ENCODE assay signal across 16 cellular contexts in the genomic region with DNA sequence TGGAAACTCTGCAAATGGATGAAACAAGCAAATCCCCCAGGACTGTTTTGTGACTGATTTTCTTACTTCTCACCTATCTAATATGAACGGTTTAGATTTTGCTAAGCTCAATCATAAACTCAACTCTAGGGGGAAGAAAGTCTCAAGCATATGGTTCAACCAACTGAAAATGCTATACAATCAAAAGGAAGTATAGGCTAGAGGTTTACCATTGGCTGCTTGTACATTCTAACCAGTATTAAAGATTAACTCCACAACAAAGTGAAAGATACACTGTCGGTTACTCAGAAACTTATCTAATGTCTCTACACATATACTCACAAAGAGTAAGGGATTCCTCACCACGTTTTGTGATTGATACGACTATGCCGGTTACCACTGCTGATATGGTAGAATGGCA.
DNase-seq lines count a peak whose midpoint lies in the region; ATAC-seq, FAIRE-seq and TF ChIP-seq lines count a peak whose summit lies in the region.
"Had no signal": no experiment of that assay in that cellular context is flagged by ENCODE, and none has a peak within 500 bp of the region (broad histone marks: within the 10 kb centered on the region; RNA-seq: fewer than 3 reads in every experiment).

No MANE protein-coding gene starts in this region.

- FAIRE-seq in GM12878 (lab: Jason Lieb, UNC), result no peak
- FAIRE-seq: endometrium, GM12891, H1 had no signal

- H4K20me1 ChIP-seq in GM12878 (ENCODE audit: control insufficient read depth, insufficient read depth), result no peaks in the 10 kb centered on the region
- H4K20me1 ChIP-seq in MM.1S (ENCODE audit: insufficient read depth, low read length), result no peaks in the 10 kb centered on the region

- no peak overlapping the region for H3K9ac ChIP-seq in GM12878 (ENCODE audit: control insufficient read depth, insufficient read depth, low read length)
- H3K9ac ChIP-seq in MM.1S (ENCODE audit: low read length), result no peak overlapping the region
- H3K9ac ChIP-seq: KMS-11 had no signal

- H3K36me3 ChIP-seq in GM12878 (ENCODE audit: control insufficient read depth in 2 of 2, insufficient read depth in 2 of 2, low read length in 1 of 2) (no peaks in the 10 kb centered on the region), MM.1S (replicated peaks; ENCODE audit: insufficient read depth, low read length) (no peaks in the 10 kb centered on the region)

- SMC1A ChIA-PET in GM12878 (lab: Charles Lee; ENCODE audit: uncharacterized antibody, unreplicated experiment), result interaction anchor here (0.8 to 1.9 kb wide), 11 partner anchors 7 to 607 kb away, joined by 3 to 7 read pairs (median 4); no protein-coding TSS in a partner anchor

- no TSS peak for BruUV-seq in GM12878 (replicated peaks; lab: Mats Ljungman, UMichigan)

- H2AFZ ChIP-seq in GM12878 (ENCODE audit: control insufficient read depth, low read depth, low read length), result no peak overlapping the region
- H2AFZ ChIP-seq in MM.1S (ENCODE audit: low read length), result no peak overlapping the region

- ATAC-seq in GM19023 (IDR thresholded peaks at IDR 0.05; ENCODE audit: unreplicated experiment), result peak; percentile 72
- peak; percentile 83 for ATAC-seq in GM21619 (IDR thresholded peaks at IDR 0.05; ENCODE audit: unreplicated experiment)
- peak; percentile 93 for ATAC-seq in HG03097 (IDR thresholded peaks at IDR 0.05; ENCODE audit: low FRiP score, unreplicated experiment)
- ATAC-seq in GM12878, result peak; percentile 83
- no peak for ATAC-seq in HG02885 (IDR thresholded peaks at IDR 0.05; ENCODE audit: poor library complexity, unreplicated experiment)
- ATAC-seq: foreskin keratinocyte had no signal

- TF ChIP-seq EP300 in GM12878 (IDR thresholded peaks at IDR 0.05; ENCODE audit: borderline replicate concordance in 1 of 2, control insufficient read depth in 1 of 2, low read depth in 2 of 2, low read length in 2 of 2), result no peak; a peak in 1 of 4 replicates

- no peaks in the 10 kb centered on the region for H3K9me2 ChIP-seq in MM.1S (replicated peaks; ENCODE audit: insufficient read depth, low read length)

- no peak for TF ChIP-seq POLR2A in GM12878 (IDR thresholded peaks at IDR 0.05; ENCODE audit: low read depth, low read length)

- H3K27ac ChIP-seq in GM12878 (ENCODE audit: control insufficient read depth, insufficient read depth) (no peak overlapping the region), MM.1S (ENCODE audit: low read length) (no peak overlapping the region)
- H3K27ac ChIP-seq: foreskin keratinocyte, KMS-11 had no signal

- H3K9me3 ChIP-seq in GM12878 (replicated peaks; ENCODE audit: control insufficient read depth, insufficient read depth, low read length) (no peaks in the 10 kb centered on the region), MM.1S (replicated peaks; ENCODE audit: insufficient read depth, low read length) (no peaks in the 10 kb centered on the region)

- intact Hi-C loops in GM12878 (cut with micrococcal nuclease; ENCODE audit: unreplicated experiment), result no loop called here

- POLR2A ChIA-PET in GM12878 (lab: Charles Lee), result interaction anchor here (0.5 kb wide), 1 partner anchor 721 kb away, joined by 4 read pairs; no protein-coding TSS in a partner anchor

- WGBS in GM12878 (ENCODE audit: insufficient coverage, insufficient replicate concordance, low lambda C conversion rate, missing lambda C conversion rate), result 11% methylated on average over 5 of the region's 5 CpGs

- H3K4me3 ChIP-seq in GM12878 (no peak overlapping the region), MM.1S (ENCODE audit: low read length) (no peak overlapping the region)

- in situ Hi-C loops in GM12878 (cut with MboI), result no loop called here

- DNase-seq in GM12878 (ENCODE audit: low read depth, low spot score) (peak; percentile 32), MM.1S (no peak), hippocampal formation (lab: John Stamatoyannopoulos, UW) (no peak)
- DNase-seq: activated CD4-positive, alpha-beta memory T cell treated with anti-CD3 and anti-CD28 coated beads, Interleukin-2, amount 10 ng/mL, durations not matched to agents 7 days and 5 days; cerebellar nuclear complex; DND-41; foreskin keratinocyte; NCI-H1417 treated with DMSO at 0.1 percent for 48 hours had no signal

- H3K79me2 ChIP-seq in GM12878 (ENCODE audit: control insufficient read depth, insufficient read depth, low read length) (no peaks in the 10 kb centered on the region), MM.1S (ENCODE audit: low read length) (no peaks in the 10 kb centered on the region)

- no peaks in the 10 kb centered on the region for H3F3A ChIP-seq in MM.1S (ENCODE audit: insufficient read depth, low read length)

- no peak for TF ChIP-seq CTCF in GM12878 (IDR thresholded peaks at IDR 0.05 in 2 of 3, conservative IDR thresholded peaks at IDR 0.05 in 1 of 3; ENCODE audit: control insufficient read depth in 2 of 3, extremely low read depth in 1 of 3, insufficient read depth in 1 of 3, low read depth in 3 of 3, low read length in 3 of 3)
- TF ChIP-seq CTCF in MM.1S (IDR thresholded peaks at IDR 0.05; ENCODE audit: low read length), result no peak

- H3K27me3 ChIP-seq in GM12878 (replicated peaks in 1 of 2; ENCODE audit: control insufficient read depth in 2 of 2, insufficient read depth in 2 of 2, low read length in 1 of 2) (no peaks in the 10 kb centered on the region), MM.1S (replicated peaks; ENCODE audit: insufficient read depth, low read length) (no peaks in the 10 kb centered on the region)
- H3K27me3 ChIP-seq: foreskin keratinocyte had no signal

- no peak overlapping the region for H3K4me2 ChIP-seq in GM12878 (ENCODE audit: control insufficient read depth, insufficient read depth)
- no peak overlapping the region for H3K4me2 ChIP-seq in MM.1S (ENCODE audit: low read depth, low read length)
- H3K4me2 ChIP-seq: KMS-11 had no signal

- TF ChIP-seq RAD21 in GM12878 (IDR thresholded peaks at IDR 0.05; ENCODE audit: insufficient read depth, low read depth, low read length), result no peak

- CTCF ChIA-PET in GM12878 (lab: Yijun Ruan, JAX), result interaction anchor here (0.5 to 2.1 kb wide), 4 partner anchors 34 to 60 kb away, joined by 3 to 7 read pairs (median 3); no protein-coding TSS in a partner anchor

- RAD21 ChIA-PET in GM12878 (lab: Charles Lee; ENCODE audit: unreplicated experiment), result interaction anchor here (1.0 to 1.2 kb wide), 3 partner anchors 19 to 609 kb away, joined by 3 to 4 read pairs (median 3); no protein-coding TSS in a partner anchor

- H3K4me1 ChIP-seq in GM12878 (ENCODE audit: control insufficient read depth, insufficient read depth, low read length) (no peaks in the 10 kb centered on the region), MM.1S (ENCODE audit: low read length) (no peaks in the 10 kb centered on the region)

TF ChIP-seq in GM12878, 131 proteins besides CTCF, POLR2A, EP300 and RAD21:
- TF ChIP-seq ZNF217 (IDR thresholded peaks at IDR 0.05), result peak; percentile 62; the same call in 1 of the 2 replicates
- no peak for TF ChIP-seq CHD4 (IDR thresholded peaks at IDR 0.05)
- TF ChIP-seq HDAC6 (IDR thresholded peaks at IDR 0.05; ENCODE audit: unreplicated experiment), result no peak
- TF ChIP-seq MEF2B (IDR thresholded peaks at IDR 0.05; ENCODE audit: partially characterized antibody, poor library complexity, severe bottlenecking), result peak; percentile 32
TF ChIP-seq in GM12878: peak in this region for 2.
